1 cellular context compared by ENCODE assay signal in genomic region chr19:11293468-11294389, GRCh38.
TF ChIP-seq lines count a peak whose summit lies in the region.

No MANE protein-coding gene starts in this region.

TF ChIP-seq in GM12878, 131 proteins besides CTCF, POLR2A, EP300 and RAD21:
- TF ChIP-seq NFIC (IDR thresholded peaks at IDR 0.05; ENCODE audit: low read depth, low read length) (no peak), YBX1 (IDR thresholded peaks at IDR 0.05) (no peak), ZNF24 (IDR thresholded peaks at IDR 0.05) (0 out of 2 replicates have a peak, but pooled peaks have one; percentile 31), POLR2AphosphoS5 (IDR thresholded peaks at IDR 0.05; ENCODE audit: low read length) (no peak), SKIL (IDR thresholded peaks at IDR 0.05; ENCODE audit: low read depth, poor library complexity, severe bottlenecking) (no peak), BHLHE40 (IDR thresholded peaks at IDR 0.05; ENCODE audit: borderline replicate concordance in 1 of 2, low read depth in 2 of 2, low read length in 1 of 2) (peak; percentile 44 to 70; a peak in 3 of 4 replicates), ZNF384 (IDR thresholded peaks at IDR 0.05; ENCODE audit: borderline replicate concordance, low read depth, low read length) (peak; percentile 53; the same call in 1 of the 2 replicates), SMARCA5 (IDR thresholded peaks at IDR 0.05) (peak; percentile 72; the same call in 1 of the 2 replicates), TCF3 (IDR thresholded peaks at IDR 0.05; ENCODE audit: borderline replicate concordance, insufficient read depth, low read depth, low read length) (0 out of 2 replicates have a peak, but pooled peaks have one; percentile 20), CEBPB (IDR thresholded peaks at IDR 0.05; ENCODE audit: borderline replicate concordance in 1 of 2, low read depth in 2 of 2, low read length in 2 of 2) (no peak), RUNX3 (IDR thresholded peaks at IDR 0.05; ENCODE audit: low read length) (peak; percentile 31; the same call in 1 of the 2 replicates), IKZF1 (conservative IDR thresholded peaks at IDR 0.05) (peak; percentile 48; the same call in 1 of the 2 replicates), POU2F2 (IDR thresholded peaks at IDR 0.05; ENCODE audit: borderline replicate concordance, low read depth, low read length) (0 out of 3 replicates have a peak, but pooled peaks have one; percentile 18), SP1 (IDR thresholded peaks at IDR 0.05; ENCODE audit: low read depth, low read length) (peak; percentile 41), TARDBP (IDR thresholded peaks at IDR 0.05; ENCODE audit: borderline replicate concordance) (no peak), TBL1XR1 (IDR thresholded peaks at IDR 0.05; ENCODE audit: low read depth, low read length) (no peak), SMC3 (IDR thresholded peaks at IDR 0.05; ENCODE audit: borderline replicate concordance, low read length) (peak; percentile 94), HDGF (IDR thresholded peaks at IDR 0.05) (0 out of 2 replicates have a peak, but pooled peaks have one; percentile 39), CHD4 (IDR thresholded peaks at IDR 0.05) (no peak), CHD2 (IDR thresholded peaks at IDR 0.05; ENCODE audit: borderline replicate concordance, low read depth, low read length) (peak; percentile 35; the same call in 1 of the 2 replicates), MYB (IDR thresholded peaks at IDR 0.05; ENCODE audit: borderline replicate concordance, low read depth, low read length) (no peak), CREM (IDR thresholded peaks at IDR 0.05; ENCODE audit: low read depth) (peak; percentile 22; the same call in 1 of the 2 replicates), ZBTB40 (IDR thresholded peaks at IDR 0.05; ENCODE audit: borderline replicate concordance) (no peak), YY1 (IDR thresholded peaks at IDR 0.05; ENCODE audit: low read depth, low read length) (peak; percentile 81), MEF2B (IDR thresholded peaks at IDR 0.05; ENCODE audit: partially characterized antibody, poor library complexity, severe bottlenecking) (peak; percentile 23)
- TF ChIP-seq, protein P1, sequence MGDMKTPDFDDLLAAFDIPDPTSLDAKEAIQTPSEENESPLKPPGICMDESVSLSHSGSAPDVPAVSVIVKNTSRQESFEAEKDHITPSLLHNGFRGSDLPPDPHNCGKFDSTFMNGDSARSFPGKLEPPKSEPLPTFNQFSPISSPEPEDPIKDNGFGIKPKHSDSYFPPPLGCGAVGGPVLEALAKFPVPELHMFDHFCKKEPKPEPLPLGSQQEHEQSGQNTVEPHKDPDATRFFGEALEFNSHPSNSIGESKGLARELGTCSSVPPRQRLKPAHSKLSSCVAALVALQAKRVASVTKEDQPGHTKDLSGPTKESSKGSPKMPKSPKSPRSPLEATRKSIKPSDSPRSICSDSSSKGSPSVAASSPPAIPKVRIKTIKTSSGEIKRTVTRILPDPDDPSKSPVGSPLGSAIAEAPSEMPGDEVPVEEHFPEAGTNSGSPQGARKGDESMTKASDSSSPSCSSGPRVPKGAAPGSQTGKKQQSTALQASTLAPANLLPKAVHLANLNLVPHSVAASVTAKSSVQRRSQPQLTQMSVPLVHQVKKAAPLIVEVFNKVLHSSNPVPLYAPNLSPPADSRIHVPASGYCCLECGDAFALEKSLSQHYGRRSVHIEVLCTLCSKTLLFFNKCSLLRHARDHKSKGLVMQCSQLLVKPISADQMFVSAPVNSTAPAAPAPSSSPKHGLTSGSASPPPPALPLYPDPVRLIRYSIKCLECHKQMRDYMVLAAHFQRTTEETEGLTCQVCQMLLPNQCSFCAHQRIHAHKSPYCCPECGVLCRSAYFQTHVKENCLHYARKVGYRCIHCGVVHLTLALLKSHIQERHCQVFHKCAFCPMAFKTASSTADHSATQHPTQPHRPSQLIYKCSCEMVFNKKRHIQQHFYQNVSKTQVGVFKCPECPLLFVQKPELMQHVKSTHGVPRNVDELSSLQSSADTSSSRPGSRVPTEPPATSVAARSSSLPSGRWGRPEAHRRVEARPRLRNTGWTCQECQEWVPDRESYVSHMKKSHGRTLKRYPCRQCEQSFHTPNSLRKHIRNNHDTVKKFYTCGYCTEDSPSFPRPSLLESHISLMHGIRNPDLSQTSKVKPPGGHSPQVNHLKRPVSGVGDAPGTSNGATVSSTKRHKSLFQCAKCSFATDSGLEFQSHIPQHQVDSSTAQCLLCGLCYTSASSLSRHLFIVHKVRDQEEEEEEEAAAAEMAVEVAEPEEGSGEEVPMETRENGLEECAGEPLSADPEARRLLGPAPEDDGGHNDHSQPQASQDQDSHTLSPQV (IDR thresholded peaks at IDR 0.05): peak; percentile 57; the same call in 1 of the 2 replicates
- TF ChIP-seq, protein P2, sequence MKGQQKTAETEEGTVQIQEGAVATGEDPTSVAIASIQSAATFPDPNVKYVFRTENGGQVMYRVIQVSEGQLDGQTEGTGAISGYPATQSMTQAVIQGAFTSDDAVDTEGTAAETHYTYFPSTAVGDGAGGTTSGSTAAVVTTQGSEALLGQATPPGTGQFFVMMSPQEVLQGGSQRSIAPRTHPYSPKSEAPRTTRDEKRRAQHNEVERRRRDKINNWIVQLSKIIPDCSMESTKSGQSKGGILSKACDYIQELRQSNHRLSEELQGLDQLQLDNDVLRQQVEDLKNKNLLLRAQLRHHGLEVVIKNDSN (IDR thresholded peaks at IDR 0.05; ENCODE audit: borderline replicate concordance, extremely low read length, insufficient read depth, low read depth, low read length): no peak
TF ChIP-seq in GM12878: peak in this region for 16.
